10 cellular contexts compared by ENCODE assay signal in the genomic region with DNA sequence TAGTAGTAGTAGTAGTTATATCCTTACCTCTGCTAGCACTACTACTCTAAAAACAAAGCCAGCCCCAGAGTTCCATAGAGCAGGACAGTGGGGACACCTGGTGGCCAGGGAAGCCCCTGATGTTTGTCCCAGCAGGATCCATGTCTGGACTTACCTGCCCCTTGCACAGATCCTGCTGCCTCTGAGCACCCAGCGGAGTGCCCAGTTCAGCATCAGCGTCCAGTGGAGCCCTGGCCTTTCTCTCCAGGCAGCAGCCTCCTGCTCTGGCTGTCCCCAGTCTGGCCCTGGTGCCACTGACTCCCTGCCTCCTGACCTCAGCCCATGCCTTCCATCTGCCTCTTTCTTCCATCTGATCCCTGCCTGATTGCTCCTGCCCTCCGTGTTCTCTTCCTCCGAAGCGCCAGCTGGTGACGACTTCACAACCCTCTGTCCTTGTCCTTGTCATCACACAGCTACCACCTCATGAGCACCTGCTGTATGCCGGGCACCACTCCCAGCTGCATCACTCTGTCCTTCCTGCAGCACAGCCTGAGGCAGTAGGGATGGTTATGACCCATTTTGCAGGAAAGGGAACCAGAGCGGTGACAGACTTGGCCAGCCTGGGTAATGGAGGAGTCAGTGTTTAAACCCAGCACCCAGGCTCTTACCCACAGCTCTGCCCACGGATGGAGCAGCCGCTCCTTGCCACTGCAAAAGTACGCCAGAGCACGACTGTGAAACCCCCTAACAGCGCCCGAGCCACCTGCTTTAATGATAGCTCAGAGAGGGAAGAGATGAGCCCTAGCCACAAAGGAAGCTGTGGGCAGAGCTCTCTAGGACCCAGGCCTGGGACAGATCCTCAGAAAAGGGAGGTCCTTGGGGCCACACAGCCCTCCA. TPM values are rescaled to one million over a fixed set of nuclear protein-coding genes. Genes with fewer than 3 reads are reported as not detected.
DNase-seq lines count a peak whose midpoint lies in the region; ATAC-seq and TF ChIP-seq lines count a peak whose summit lies in the region.
"Had no signal": no experiment of that assay in that cellular context is flagged by ENCODE, and none has a peak within 500 bp of the region (broad histone marks: within the 10 kb centered on the region; RNA-seq: fewer than 3 reads in every experiment).

No MANE protein-coding gene starts in this region.

- CTCF ChIA-PET in activated B cell treated with CpG ODN at 0.5 μM for 24 hours (lab: Charles Lee) = interaction anchor here (1.5 to 2.5 kb wide), 4 partner anchors 16 to 267 kb away, joined by 3 to 8 read pairs (median 6); no protein-coding TSS in a partner anchor

- H3K9me3 Mint-ChIP-seq in activated B cell treated with CpG ODN at 0.5 μM for 24 hours = no peaks in the 10 kb centered on the region

- H3K27me3 Mint-ChIP-seq in activated B cell treated with CpG ODN at 0.5 μM for 24 hours = peaks cover 22% of the 10 kb centered on the region

- no peak overlapping the region for H3K4me3 Mint-ChIP-seq in activated B cell treated with CpG ODN at 0.5 μM for 24 hours
- H3K4me3 Mint-ChIP-seq: activated naive CD8-positive, alpha-beta T cell had no signal

- ATAC-seq in activated B cell treated with CpG ODN at 0.5 μM for 24 hours (ENCODE audit: low read depth) = peak; percentile 28
- ATAC-seq in lung (ENCODE audit: insufficient read depth, low FRiP score) = no peak
- ATAC-seq in HG02642 (IDR thresholded peaks at IDR 0.05; ENCODE audit: poor library complexity, unreplicated experiment) = no peak
- ATAC-seq in GM21390 (IDR thresholded peaks at IDR 0.05; ENCODE audit: unreplicated experiment) = no peak

- no peaks in the 10 kb centered on the region for H3K36me3 Mint-ChIP-seq in activated B cell treated with CpG ODN at 0.5 μM for 24 hours (ENCODE audit: low read depth)
- H3K36me3 Mint-ChIP-seq: activated naive CD8-positive, alpha-beta T cell had no signal

- WGBS in lung, 2 donors = 59 to 66% methylated on average over 14 of the region's 14 CpGs

- TF ChIP-seq CTCF in GM12865 (IDR thresholded peaks at IDR 0.05; ENCODE audit: insufficient read depth, low read depth, low read length, missing control alignments) = peak; percentile 39
- no peak for TF ChIP-seq CTCF in activated B cell treated with CpG ODN at 0.5 μM for 24 hours (IDR thresholded peaks at IDR 0.05)
- peak; percentile 46 for TF ChIP-seq CTCF in lung (IDR thresholded peaks at IDR 0.05; ENCODE audit: control extremely low read depth, extremely low read depth)

- no peaks in the 10 kb centered on the region for H3K36me3 ChIP-seq in lung (ENCODE audit: control insufficient read depth in 2 of 2, insufficient read depth in 2 of 2, low read length in 2 of 2)
- H3K36me3 ChIP-seq: tibial artery had no signal

- intact Hi-C loops in activated B cell treated with CpG ODN at 0.5 μM for 24 hours (cut with micrococcal nuclease) = loop anchor here (1.0 kb wide), 1 partner anchor 193 kb away; no protein-coding TSS in a partner anchor

- H3K4me1 Mint-ChIP-seq in activated B cell treated with CpG ODN at 0.5 μM for 24 hours = peaks cover 4% of the 10 kb centered on the region

- no peak overlapping the region for H3K27ac ChIP-seq in lung (ENCODE audit: low read depth in 1 of 2, low read length in 1 of 2)
- H3K27ac ChIP-seq: tibial artery had no signal

- no peaks in the 10 kb centered on the region for H3K9me3 ChIP-seq in lung (ENCODE audit: control insufficient read depth in 2 of 2, insufficient read depth in 1 of 2, low read length in 1 of 2)
- H3K9me3 ChIP-seq: tibial artery had no signal

- H3K27ac Mint-ChIP-seq in activated B cell treated with CpG ODN at 0.5 μM for 24 hours = no peak overlapping the region
- H3K27ac Mint-ChIP-seq: activated naive CD8-positive, alpha-beta T cell had no signal

- H3K4me3 ChIP-seq in GM12865 (ENCODE audit: low read depth, low read length) (no peak overlapping the region), lung (no peak overlapping the region)
- H3K4me3 ChIP-seq: tibial artery had no signal

- no peaks in the 10 kb centered on the region for H3K4me1 ChIP-seq in lung (ENCODE audit: control insufficient read depth in 2 of 2, insufficient read depth in 2 of 2, low read length in 2 of 2)
- H3K4me1 ChIP-seq: tibial artery had no signal

- POLR2A ChIA-PET in activated B cell treated with CpG ODN at 0.5 μM for 24 hours (lab: Charles Lee) = no interaction called here

- peak; percentile 39 for DNase-seq in GM12865 (ENCODE audit: low read depth)
- DNase-seq in NCI-H2081 treated with DMSO at 0.1 percent for 48 hours (lab: John Stamatoyannopoulos, UW) = peak; percentile 39
- DNase-seq in activated B cell treated with CpG ODN at 0.5 μM for 24 hours = peak; percentile 13
- peak; percentile 93 for DNase-seq in cerebellar cortex (ENCODE audit: low spot score)
- DNase-seq in lung (ENCODE audit: low spot score) = peak; percentile 50
- peak; percentile 32 to 38 for DNase-seq in stimulated activated CD8-positive, alpha-beta memory T cell treated with anti-CD3 and anti-CD28 coated beads, Interleukin-7, amount 100 ng/mL, for 4 hours (ENCODE audit: low read depth in 2 of 2)

- H3K27me3 ChIP-seq in lung (ENCODE audit: control insufficient read depth, insufficient read depth) = no peaks in the 10 kb centered on the region

RNA-seq across cellular contexts. Expression of a gene that starts 11.5 kb away (rescaled TPM):
- not detected in 2 replicates for total RNA-seq in activated B cell treated with CpG ODN at 0.5 μM for 24 hours
- total RNA-seq in lung = 1 to 10 TPM; 7.3 to 8.4 TPM
- 1 to 10 TPM; 1.8 to 2.2 TPM for polyA plus RNA-seq in lung

Comparison
In these comparisons a context has a peak if more than half of its experiments do, and no peak if none do; other contexts are left out.
1. DNase-seq: peak in every context shown above with its lines; median percentile 93 in cerebellar cortex; 50 in lung; 39 in GM12865; 39 in NCI-H2081 treated with DMSO at 0.1 percent for 48 hours; 35 in stimulated activated CD8-positive, alpha-beta memory T cell treated with anti-CD3 and anti-CD28 coated beads, Interleukin-7, amount 100 ng/mL, for 4 hours; 13 in activated B cell treated with CpG ODN at 0.5 μM for 24 hours.